9 cellular contexts compared by ENCODE assay signal in the genomic region with DNA sequence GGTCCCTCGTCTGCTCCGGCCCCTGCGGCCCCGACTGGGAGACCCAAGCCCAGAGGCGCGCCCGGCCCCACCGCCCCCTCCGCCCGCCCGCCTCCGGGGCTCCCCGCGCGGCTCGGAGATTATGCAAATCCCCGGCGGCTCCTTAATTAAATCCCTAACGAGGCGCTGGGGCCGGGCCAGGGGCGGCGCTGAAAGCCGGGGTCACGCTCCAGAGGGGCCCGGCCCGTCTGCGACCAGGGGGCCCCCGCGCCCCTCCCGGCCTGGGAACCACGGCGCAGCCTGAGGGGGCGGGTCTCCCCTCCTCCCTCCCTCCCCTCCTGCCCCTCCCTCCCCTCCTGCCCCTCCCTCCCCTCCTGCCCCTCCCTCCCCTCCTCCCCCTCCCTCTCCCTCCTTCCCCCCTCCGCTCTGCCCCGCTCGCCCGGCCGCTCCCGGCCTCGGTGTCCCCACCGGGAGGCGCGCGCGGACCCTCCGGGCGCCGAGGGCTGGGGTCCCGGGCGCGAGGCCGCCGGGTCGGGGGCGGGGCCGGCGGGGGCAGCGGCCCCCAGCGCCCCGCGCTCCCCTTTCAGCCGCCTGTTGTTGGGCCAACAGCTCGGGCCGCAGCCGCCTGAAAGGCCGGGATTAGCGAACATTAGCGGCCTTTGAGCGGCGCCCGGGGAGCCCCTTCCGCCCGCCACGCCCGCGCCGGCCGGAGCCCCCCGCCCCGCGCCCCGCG. TPM values are rescaled to one million over a fixed set of nuclear protein-coding genes. Genes with fewer than 3 reads are reported as not detected.
DNase-seq lines count a peak whose midpoint lies in the region; ATAC-seq and TF ChIP-seq lines count a peak whose summit lies in the region.
"Had no signal": no experiment of that assay in that cellular context is flagged by ENCODE, and none has a peak within 500 bp of the region (broad histone marks: within the 10 kb centered on the region; RNA-seq: fewer than 3 reads in every experiment).

No MANE protein-coding gene starts in this region.

- no peak overlapping the region for H3K27ac ChIP-seq in GM23248
- H3K27ac ChIP-seq in heart right ventricle = no peak overlapping the region
- H3K27ac ChIP-seq in skin epidermis = peak overlapping the region in 13 of 21 experiments; percentile 9 to 82 (median 50)

- H3K36me3 ChIP-seq in GM23248 (ENCODE audit: low read depth) (no peaks in the 10 kb centered on the region), heart right ventricle (no peaks in the 10 kb centered on the region)

- no peaks in the 10 kb centered on the region for H3K79me2 ChIP-seq in GM23248 (ENCODE audit: insufficient read depth)

- no peaks in the 10 kb centered on the region for H3K4me1 ChIP-seq in GM23248 (ENCODE audit: insufficient read depth)
- peaks cover 2 to 20% (median 11%) of the 10 kb centered on the region in 9 donors for H3K4me1 ChIP-seq in heart right ventricle

- H4K20me1 ChIP-seq in GM23248 (ENCODE audit: insufficient read depth) = no peaks in the 10 kb centered on the region

- no peaks in the 10 kb centered on the region for H3K9me3 ChIP-seq in GM23248 (ENCODE audit: low read depth)
- H3K9me3 ChIP-seq in heart right ventricle = no peaks in the 10 kb centered on the region

- H3K4me2 ChIP-seq in GM23248 (ENCODE audit: unreplicated experiment) = no peak overlapping the region

- H3K4me3 ChIP-seq in GM23248 = no peak overlapping the region
- H3K4me3 ChIP-seq in heart right ventricle = peak overlapping the region; percentile 21 to 58 (median 48)
- H3K4me3 ChIP-seq in skin epidermis = peak overlapping the region; percentile 14 to 47 (median 31)

- peak; percentile 6; the same call in 1 of the 3 replicates for ATAC-seq in SK-N-SH treated with all-trans-retinoic acid at 6 μM for 48 hours
- peak in 3 of 8 donors; percentile 18 to 29 (median 22) for ATAC-seq in heart right ventricle
- ATAC-seq in HG02885 (IDR thresholded peaks at IDR 0.05; ENCODE audit: poor library complexity, unreplicated experiment) = no peak

- no peak overlapping the region for H2AFZ ChIP-seq in GM23248

- no peaks in the 10 kb centered on the region for H3K9me2 ChIP-seq in GM23248 (ENCODE audit: insufficient read depth)

- intact Hi-C loops in heart right ventricle (cut with DNase I) = loop anchor here in 1 of 10 donors (5.0 kb wide), 1 partner anchor 40 kb away; no protein-coding TSS in a partner anchor

- no peak overlapping the region for H3K9ac ChIP-seq in GM23248

- 0 to 3% methylated on average over 12 to 81 of the region's 84 CpGs for WGBS in GM23248 (ENCODE audit: low coverage in 1 of 2, low lambda C conversion rate in 2 of 2, missing lambda C conversion rate in 2 of 2), 2 experiments
- WGBS in heart right ventricle, 2 donors = 1 to 2% methylated on average over 37 to 77 of the region's 84 CpGs

- in situ Hi-C loops in GM23248 (cut with MboI) = no loop called here

- DNase-seq in GM23248 = peak; percentile 29
- no peak for DNase-seq in heart right ventricle
- DNase-seq in NCI-H446 (lab: John Stamatoyannopoulos, UW) = no peak
- no peak for DNase-seq in activated naive CD4-positive, alpha-beta T cell (lab: John Stamatoyannopoulos, UW)
- DNase-seq in GDM1 (lab: John Stamatoyannopoulos, UW) = no peak
- DNase-seq: NCI-H2107 had no signal

- TF ChIP-seq CTCF in heart right ventricle (IDR thresholded peaks at IDR 0.05) = no peak

- H3K27me3 ChIP-seq in GM23248 (replicated peaks; ENCODE audit: insufficient read depth) (no peaks in the 10 kb centered on the region), heart right ventricle (peaks cover 0 to 78% (median 22%) of the 10 kb centered on the region in 7 donors)

- H3F3A ChIP-seq in GM23248 (ENCODE audit: insufficient read depth) = no peaks in the 10 kb centered on the region

TF ChIP-seq in SK-N-SH treated with all-trans-retinoic acid at 6 μM for 48 hours, 23 proteins besides CTCF, POLR2A, EP300 and RAD21:
- TF ChIP-seq TOX (CRISPR knock-in tag; IDR thresholded peaks at IDR 0.05; ENCODE audit: borderline replicate concordance) (no peak), GLIS3 (CRISPR knock-in tag; IDR thresholded peaks at IDR 0.05) (no peak), ARNTL (CRISPR knock-in tag; IDR thresholded peaks at IDR 0.05; ENCODE audit: borderline replicate concordance, low read depth) (no peak), TCF4 (CRISPR knock-in tag; IDR thresholded peaks at IDR 0.05; ENCODE audit: borderline replicate concordance) (no peak), RARB (CRISPR knock-in tag; IDR thresholded peaks at IDR 0.05) (no peak), SNAI2 (CRISPR knock-in tag; IDR thresholded peaks at IDR 0.05) (no peak), ZC3H10 (CRISPR knock-in tag; IDR thresholded peaks at IDR 0.05) (no peak), ZNF70 (CRISPR knock-in tag; IDR thresholded peaks at IDR 0.05) (no peak), ISL1 (CRISPR knock-in tag; IDR thresholded peaks at IDR 0.05) (no peak), ZFP3 (CRISPR knock-in tag; IDR thresholded peaks at IDR 0.05) (no peak), CSDC2 (CRISPR knock-in tag; IDR thresholded peaks at IDR 0.05) (no peak)
- TF ChIP-seq, protein P1, sequence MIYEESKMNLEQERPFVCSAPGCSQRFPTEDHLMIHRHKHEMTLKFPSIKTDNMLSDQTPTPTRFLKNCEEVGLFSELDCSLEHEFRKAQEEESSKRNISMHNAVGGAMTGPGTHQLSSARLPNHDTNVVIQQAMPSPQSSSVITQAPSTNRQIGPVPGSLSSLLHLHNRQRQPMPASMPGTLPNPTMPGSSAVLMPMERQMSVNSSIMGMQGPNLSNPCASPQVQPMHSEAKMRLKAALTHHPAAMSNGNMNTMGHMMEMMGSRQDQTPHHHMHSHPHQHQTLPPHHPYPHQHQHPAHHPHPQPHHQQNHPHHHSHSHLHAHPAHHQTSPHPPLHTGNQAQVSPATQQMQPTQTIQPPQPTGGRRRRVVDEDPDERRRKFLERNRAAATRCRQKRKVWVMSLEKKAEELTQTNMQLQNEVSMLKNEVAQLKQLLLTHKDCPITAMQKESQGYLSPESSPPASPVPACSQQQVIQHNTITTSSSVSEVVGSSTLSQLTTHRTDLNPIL (CRISPR knock-in tag; IDR thresholded peaks at IDR 0.05; ENCODE audit: low read depth) = no peak
TF ChIP-seq in SK-N-SH treated with all-trans-retinoic acid at 6 μM for 48 hours: peak in this region for 0.

RNA-seq across cellular contexts. Expression of a gene that starts 25.9 kb away (rescaled TPM):
- 0.13 and 0.97 TPM in 2 replicates for total RNA-seq in GM23248 (2014; rRNA removed; shearing (Covaris generic))
- 0.10 and 0.15 TPM in 2 replicates for polyA plus RNA-seq in GM23248 (2016; fragmentation: Nextera tagmentation; extraction: Ambion mirVana)
- 1 to 10 TPM; 1.2 to 5.3 (median 2.4) TPM for total RNA-seq in heart right ventricle
- 1 to 10 TPM; 1.3 to 6.6 TPM for polyA plus RNA-seq in heart right ventricle

RNA-seq across cellular contexts. Expression of a gene that starts 45.9 kb away (rescaled TPM):
- total RNA-seq in GM23248 (2014; rRNA removed; shearing (Covaris generic)) = 3.8 and 9.7 TPM in 2 replicates
- 18.2 and 21.1 TPM in 2 replicates for polyA plus RNA-seq in GM23248 (2016; fragmentation: Nextera tagmentation; extraction: Ambion mirVana)
- total RNA-seq in heart right ventricle = 10 to 100 TPM in 2 of 10 donors, 1 to 10 TPM in 8; 2.3 to 15.6 (median 3.9) TPM
- polyA plus RNA-seq in heart right ventricle = 10 to 100 TPM in 1 of 2 donors, 1 to 10 TPM in 1; 6.0 to 16.2 TPM

RNA-seq across cellular contexts. Expression of a gene that starts 46.1 kb away (rescaled TPM):
- 55.4 and 80.2 TPM in 2 replicates for total RNA-seq in GM23248 (2014; rRNA removed; shearing (Covaris generic))
- polyA plus RNA-seq in GM23248 (2016; fragmentation: Nextera tagmentation; extraction: Ambion mirVana) (32.6 and 35.7 TPM in 2 replicates), heart right ventricle (10 to 100 TPM; 28.6 to 33.0 TPM)
- 10 to 100 TPM; 28.1 to 45.6 (median 34.3) TPM for total RNA-seq in heart right ventricle

RNA-seq across cellular contexts. Expression of a gene that starts 55.1 kb away (rescaled TPM):
- 72.7 and 74.4 TPM in 2 replicates for total RNA-seq in GM23248 (2014; rRNA removed; shearing (Covaris generic))
- polyA plus RNA-seq in GM23248 (2016; fragmentation: Nextera tagmentation; extraction: Ambion mirVana) (85.6 and 85.8 TPM in 2 replicates), heart right ventricle (10 to 100 TPM; 11.2 to 16.2 TPM)
- total RNA-seq in heart right ventricle = 10 to 100 TPM; 10.9 to 17.7 (median 12.8) TPM

Comparison
In these comparisons a context has a peak if more than half of its experiments do, and no peak if none do; other contexts are left out.
1. H3K27ac ChIP-seq: peak in skin epidermis (13 of 21); none in GM23248 (single experiment) and heart right ventricle (0 of 10).